In genomic region chr1:240722788-240723187, GRCh38 we compare ENCODE assay signal across 2 cellular contexts.
TF ChIP-seq lines count a peak whose summit lies in the region.

No MANE protein-coding gene starts in this region.

TF ChIP-seq in HepG2, 621 proteins besides CTCF, POLR2A, EP300 and RAD21 (continued from another document):
- TF ChIP-seq HNF4G (IDR thresholded peaks at IDR 0.05; ENCODE audit: borderline replicate concordance, low read depth, low read length) (no peak), HNF4G (CRISPR knock-in tag; IDR thresholded peaks at IDR 0.05; ENCODE audit: borderline replicate concordance, low read depth) (no peak)

TF ChIP-seq in HEK293, 187 proteins besides CTCF, POLR2A, EP300 and RAD21:
- TF ChIP-seq ATF2 (tag by site-specific recombination; IDR thresholded peaks at IDR 0.05; ENCODE audit: low read depth) (peak; percentile 91), ZNF600 (tag by site-specific recombination; IDR thresholded peaks at IDR 0.05) (no peak)
